1 cellular context compared by ENCODE assay signal in the genomic region with DNA sequence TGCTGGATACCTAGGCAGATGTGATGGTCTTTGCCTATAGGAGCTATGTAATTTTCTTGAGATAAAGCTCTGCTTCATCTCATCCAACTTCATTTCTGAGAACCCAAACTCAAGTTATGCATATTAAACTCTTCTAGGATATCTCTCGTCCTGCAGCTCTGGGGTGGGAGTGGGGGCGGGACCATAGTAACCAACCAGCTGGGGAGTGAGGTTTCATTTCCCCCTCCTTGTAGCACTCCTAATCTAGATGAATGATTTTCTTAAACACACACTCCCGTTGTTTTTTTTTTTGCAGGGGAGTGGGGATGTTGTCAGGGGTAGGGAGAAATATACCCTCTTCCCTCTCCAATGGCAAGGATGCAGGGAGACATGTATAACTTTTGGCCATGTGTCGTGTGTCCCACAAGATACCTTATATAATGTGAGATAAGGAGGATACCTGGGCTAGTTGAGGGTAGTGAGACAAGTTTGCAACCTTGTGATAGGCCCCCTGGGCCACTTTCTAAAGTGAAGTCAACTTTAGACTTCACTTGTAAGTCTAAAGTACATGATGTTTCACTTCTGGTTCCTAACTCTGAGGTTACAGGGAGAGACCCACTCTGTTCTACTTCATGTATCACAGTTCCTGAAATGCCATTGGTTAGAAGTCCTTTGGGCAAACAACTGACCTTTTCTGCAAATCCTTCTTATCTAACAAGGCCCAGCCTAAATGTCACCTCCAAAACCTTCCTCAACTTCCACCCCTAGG.
TF ChIP-seq lines count a peak whose summit lies in the region.

No MANE protein-coding gene starts in this region.

TF ChIP-seq in HepG2, 621 proteins besides CTCF, POLR2A, EP300 and RAD21 (continued from another document):
- TF ChIP-seq PATZ1 (CRISPR knock-in tag; IDR thresholded peaks at IDR 0.05): no peak
- no peak for TF ChIP-seq NFIC (IDR thresholded peaks at IDR 0.05; ENCODE audit: low read length)
- no peak for TF ChIP-seq HIVEP1 (CRISPR knock-in tag; IDR thresholded peaks at IDR 0.05)
- TF ChIP-seq, protein P1, sequence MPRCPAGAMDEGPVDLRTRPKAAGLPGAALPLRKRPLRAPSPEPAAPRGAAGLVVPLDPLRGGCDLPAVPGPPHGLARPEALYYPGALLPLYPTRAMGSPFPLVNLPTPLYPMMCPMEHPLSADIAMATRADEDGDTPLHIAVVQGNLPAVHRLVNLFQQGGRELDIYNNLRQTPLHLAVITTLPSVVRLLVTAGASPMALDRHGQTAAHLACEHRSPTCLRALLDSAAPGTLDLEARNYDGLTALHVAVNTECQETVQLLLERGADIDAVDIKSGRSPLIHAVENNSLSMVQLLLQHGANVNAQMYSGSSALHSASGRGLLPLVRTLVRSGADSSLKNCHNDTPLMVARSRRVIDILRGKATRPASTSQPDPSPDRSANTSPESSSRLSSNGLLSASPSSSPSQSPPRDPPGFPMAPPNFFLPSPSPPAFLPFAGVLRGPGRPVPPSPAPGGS (CRISPR knock-in tag; IDR thresholded peaks at IDR 0.05): no peak
- TF ChIP-seq XRCC5 (optimal IDR thresholded peaks at IDR 0.05; ENCODE audit: low read length): no peak
- no peak for TF ChIP-seq ZBTB10 (CRISPR knock-in tag; IDR thresholded peaks at IDR 0.05; ENCODE audit: borderline replicate concordance)
- TF ChIP-seq JARID2 (CRISPR knock-in tag; IDR thresholded peaks at IDR 0.05; ENCODE audit: insufficient replicate concordance): no peak
- TF ChIP-seq GPBP1L1 (CRISPR knock-in tag; IDR thresholded peaks at IDR 0.05): no peak
- no peak for TF ChIP-seq MBD4 (IDR thresholded peaks at IDR 0.05; ENCODE audit: borderline replicate concordance, low read length)
- TF ChIP-seq TCF7 (IDR thresholded peaks at IDR 0.05; ENCODE audit: low read depth): no peak
- TF ChIP-seq ZNF44 (CRISPR knock-in tag; IDR thresholded peaks at IDR 0.05): no peak
- no peak for TF ChIP-seq ZNF350 (CRISPR knock-in tag; IDR thresholded peaks at IDR 0.05; ENCODE audit: borderline replicate concordance, low read depth)
- no peak for TF ChIP-seq ZNF326 (CRISPR knock-in tag; IDR thresholded peaks at IDR 0.05; ENCODE audit: borderline replicate concordance)
- TF ChIP-seq, protein P2, sequence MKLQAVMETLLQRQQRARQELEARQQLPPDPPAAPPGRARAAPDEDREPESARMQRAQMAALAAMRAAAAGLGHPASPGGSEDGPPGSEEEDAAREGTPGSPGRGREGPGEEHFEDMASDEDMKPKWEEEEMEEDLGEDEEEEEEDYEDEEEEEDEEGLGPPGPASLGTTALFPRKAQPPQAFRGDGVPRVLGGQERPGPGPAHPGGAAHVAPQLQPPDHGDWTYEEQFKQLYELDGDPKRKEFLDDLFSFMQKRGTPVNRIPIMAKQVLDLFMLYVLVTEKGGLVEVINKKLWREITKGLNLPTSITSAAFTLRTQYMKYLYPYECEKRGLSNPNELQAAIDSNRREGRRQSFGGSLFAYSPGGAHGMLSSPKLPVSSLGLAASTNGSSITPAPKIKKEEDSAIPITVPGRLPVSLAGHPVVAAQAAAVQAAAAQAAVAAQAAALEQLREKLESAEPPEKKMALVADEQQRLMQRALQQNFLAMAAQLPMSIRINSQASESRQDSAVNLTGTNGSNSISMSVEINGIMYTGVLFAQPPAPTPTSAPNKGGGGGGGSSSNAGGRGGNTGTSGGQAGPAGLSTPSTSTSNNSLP (IDR thresholded peaks at IDR 0.05; ENCODE audit: low read depth, low read length): no peak
- TF ChIP-seq ATAD3A (CRISPR knock-in tag; IDR thresholded peaks at IDR 0.05): no peak
